In genomic region chr9:85402541-85402940, GRCh38 we compare ENCODE assay signal across 17 cellular contexts.
"Had no signal": no experiment of that assay in that cellular context is flagged by ENCODE, and none has a peak within 500 bp of the region (broad histone marks: within the 10 kb centered on the region; RNA-seq: fewer than 3 reads in every experiment).

No MANE protein-coding gene starts in this region.

- H3K4me1 Mint-ChIP-seq: activated CD4-positive, alpha-beta memory T cell treated with anti-CD3 and anti-CD28 coated beads, Interleukin-2, amount 10 ng/mL, durations not matched to agents 7 days and 5 days; activated CD4-positive, alpha-beta T cell treated with anti-CD3 and anti-CD28 coated beads, Interleukin-2, amount 10 ng/mL, durations not matched to agents 24 days and 14 days had no signal

- H3K9me3 Mint-ChIP-seq: activated CD4-positive, alpha-beta memory T cell treated with anti-CD3 and anti-CD28 coated beads, Interleukin-2, amount 10 ng/mL, durations not matched to agents 7 days and 5 days; activated CD4-positive, alpha-beta T cell treated with anti-CD3 and anti-CD28 coated beads, Interleukin-2, amount 10 ng/mL, durations not matched to agents 24 days and 14 days; activated naive CD4-positive, alpha-beta T cell treated with anti-CD3 and anti-CD28 coated beads, Interleukin-2, amount 50 U/mL, for 72 hours; brain had no signal

- H3K4me3 Mint-ChIP-seq: activated CD4-positive, alpha-beta memory T cell treated with anti-CD3 and anti-CD28 coated beads, Interleukin-2, amount 10 ng/mL, durations not matched to agents 7 days and 5 days; activated CD4-positive, alpha-beta T cell treated with anti-CD3 and anti-CD28 coated beads, Interleukin-2, amount 10 ng/mL, durations not matched to agents 24 days and 14 days; brain had no signal

- H3K27me3 ChIP-seq: heart right ventricle, upper lobe of left lung had no signal

- DNase-seq: activated CD4-positive, alpha-beta memory T cell treated with anti-CD3 and anti-CD28 coated beads, Interleukin-2, amount 10 ng/mL, durations not matched to agents 7 days and 5 days; activated CD4-positive, alpha-beta T cell treated with anti-CD3 and anti-CD28 coated beads, Interleukin-2, amount 10 ng/mL, durations not matched to agents 24 days and 14 days; activated gamma-delta T cell; activated T-cell treated with anti-CD3 and anti-CD28 coated beads for 4 hours; aorta; erythroblast; heart right ventricle; mucosa of descending colon; spleen; stimulated activated CD4-positive, alpha-beta T cell treated with anti-CD3 and anti-CD28 coated beads, Interleukin-4, amount 100 ng/mL, for 1 hour; stimulated activated naive CD4-positive, alpha-beta T cell; upper lobe of left lung had no signal

- H3K27me3 Mint-ChIP-seq: brain had no signal

- H3K27ac ChIP-seq: heart right ventricle, spleen, thoracic aorta, upper lobe of left lung had no signal

- ATAC-seq: activated CD4-positive, CD25-positive, alpha-beta regulatory T cell treated with anti-CD3 and anti-CD28 coated beads, Interleukin-2, amount 50 U/mL, for 24 hours; activated naive CD4-positive, alpha-beta T cell treated with anti-CD3 and anti-CD28 coated beads, Interleukin-2, amount 50 U/mL, for 72 hours had no signal

- H3K9me3 ChIP-seq: heart right ventricle, mucosa of descending colon, spleen, thoracic aorta, upper lobe of left lung had no signal

- H3K4me3 ChIP-seq: heart right ventricle, mucosa of descending colon, spleen, thoracic aorta, upper lobe of left lung had no signal

- H3K4me1 ChIP-seq: spleen, upper lobe of left lung had no signal

- H3K36me3 ChIP-seq: heart right ventricle, spleen, thoracic aorta, upper lobe of left lung had no signal

- H3K27ac Mint-ChIP-seq: activated CD4-positive, alpha-beta memory T cell treated with anti-CD3 and anti-CD28 coated beads, Interleukin-2, amount 10 ng/mL, durations not matched to agents 7 days and 5 days; activated CD4-positive, alpha-beta T cell treated with anti-CD3 and anti-CD28 coated beads, Interleukin-2, amount 10 ng/mL, durations not matched to agents 24 days and 14 days; activated naive CD4-positive, alpha-beta T cell treated with anti-CD3 and anti-CD28 coated beads, Interleukin-2, amount 50 U/mL, for 72 hours; progenitor cell of endocrine pancreas had no signal

- H3K36me3 Mint-ChIP-seq: activated naive CD4-positive, alpha-beta T cell treated with anti-CD3 and anti-CD28 coated beads, Interleukin-2, amount 50 U/mL, for 72 hours; brain had no signal
